Comparison of ENCODE assay signal across 1 cellular context in the genomic region with DNA sequence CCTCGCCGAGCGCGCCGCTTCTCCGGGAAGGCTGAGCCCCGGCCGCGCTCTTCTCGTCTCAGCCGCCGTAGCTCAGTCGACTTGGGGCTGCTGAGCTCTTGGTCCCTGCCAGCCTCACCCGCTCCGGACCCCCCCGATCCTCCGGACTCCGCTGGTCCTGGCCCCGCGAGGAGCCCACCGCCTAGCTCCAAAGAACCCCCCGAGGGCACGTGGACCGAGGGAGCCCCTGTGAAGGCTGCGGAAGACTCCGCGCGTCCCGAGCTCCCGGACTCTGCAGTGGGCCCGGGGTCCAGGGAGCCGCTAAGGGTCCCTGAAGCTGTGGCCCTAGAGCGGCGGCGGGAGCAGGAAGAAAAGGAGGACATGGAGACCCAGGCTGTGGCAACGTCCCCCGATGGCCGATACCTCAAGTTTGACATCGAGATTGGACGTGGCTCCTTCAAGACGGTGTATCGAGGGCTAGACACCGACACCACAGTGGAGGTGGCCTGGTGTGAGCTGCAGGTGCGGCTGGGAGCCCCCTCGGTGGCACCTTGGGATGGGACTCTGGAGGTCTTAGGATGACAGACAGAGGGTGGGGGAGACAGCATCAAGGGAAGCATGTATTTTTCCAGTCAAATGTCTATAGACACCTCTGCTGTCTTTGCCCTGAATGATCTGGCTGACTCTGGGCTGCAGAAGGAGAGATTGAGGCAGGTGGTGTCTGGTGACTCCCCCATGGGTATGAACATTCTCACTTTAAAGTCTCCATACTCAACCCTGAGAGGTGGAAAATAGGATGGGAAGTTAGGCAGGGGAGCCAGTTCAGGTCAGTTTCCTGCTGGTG.
TF ChIP-seq lines count a peak whose summit lies in the region.

No MANE protein-coding gene starts in this region.

TF ChIP-seq in HepG2, 621 proteins besides CTCF, POLR2A, EP300 and RAD21 (continued from another document and continues in another):
- TF ChIP-seq CSRNP2 (CRISPR knock-in tag; conservative IDR thresholded peaks at IDR 0.05; ENCODE audit: low read depth) = no peak
- TF ChIP-seq HHEX (CRISPR knock-in tag; IDR thresholded peaks at IDR 0.05) = no peak
- TF ChIP-seq PTBP1 (IDR thresholded peaks at IDR 0.05; ENCODE audit: low read depth, low read length, poor library complexity, severe bottlenecking) = peak; percentile 6
- TF ChIP-seq ZNF34 (CRISPR knock-in tag; IDR thresholded peaks at IDR 0.05; ENCODE audit: borderline replicate concordance) = 0 out of 2 replicates have a peak, but pooled peaks have one; percentile 61
- TF ChIP-seq, protein P1, sequence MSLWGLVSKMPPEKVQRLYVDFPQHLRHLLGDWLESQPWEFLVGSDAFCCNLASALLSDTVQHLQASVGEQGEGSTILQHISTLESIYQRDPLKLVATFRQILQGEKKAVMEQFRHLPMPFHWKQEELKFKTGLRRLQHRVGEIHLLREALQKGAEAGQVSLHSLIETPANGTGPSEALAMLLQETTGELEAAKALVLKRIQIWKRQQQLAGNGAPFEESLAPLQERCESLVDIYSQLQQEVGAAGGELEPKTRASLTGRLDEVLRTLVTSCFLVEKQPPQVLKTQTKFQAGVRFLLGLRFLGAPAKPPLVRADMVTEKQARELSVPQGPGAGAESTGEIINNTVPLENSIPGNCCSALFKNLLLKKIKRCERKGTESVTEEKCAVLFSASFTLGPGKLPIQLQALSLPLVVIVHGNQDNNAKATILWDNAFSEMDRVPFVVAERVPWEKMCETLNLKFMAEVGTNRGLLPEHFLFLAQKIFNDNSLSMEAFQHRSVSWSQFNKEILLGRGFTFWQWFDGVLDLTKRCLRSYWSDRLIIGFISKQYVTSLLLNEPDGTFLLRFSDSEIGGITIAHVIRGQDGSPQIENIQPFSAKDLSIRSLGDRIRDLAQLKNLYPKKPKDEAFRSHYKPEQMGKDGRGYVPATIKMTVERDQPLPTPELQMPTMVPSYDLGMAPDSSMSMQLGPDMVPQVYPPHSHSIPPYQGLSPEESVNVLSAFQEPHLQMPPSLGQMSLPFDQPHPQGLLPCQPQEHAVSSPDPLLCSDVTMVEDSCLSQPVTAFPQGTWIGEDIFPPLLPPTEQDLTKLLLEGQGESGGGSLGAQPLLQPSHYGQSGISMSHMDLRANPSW (CRISPR knock-in tag; IDR thresholded peaks at IDR 0.05; ENCODE audit: borderline replicate concordance) = peak; percentile 65; the same call in 1 of the 2 replicates
- TF ChIP-seq, protein P2, sequence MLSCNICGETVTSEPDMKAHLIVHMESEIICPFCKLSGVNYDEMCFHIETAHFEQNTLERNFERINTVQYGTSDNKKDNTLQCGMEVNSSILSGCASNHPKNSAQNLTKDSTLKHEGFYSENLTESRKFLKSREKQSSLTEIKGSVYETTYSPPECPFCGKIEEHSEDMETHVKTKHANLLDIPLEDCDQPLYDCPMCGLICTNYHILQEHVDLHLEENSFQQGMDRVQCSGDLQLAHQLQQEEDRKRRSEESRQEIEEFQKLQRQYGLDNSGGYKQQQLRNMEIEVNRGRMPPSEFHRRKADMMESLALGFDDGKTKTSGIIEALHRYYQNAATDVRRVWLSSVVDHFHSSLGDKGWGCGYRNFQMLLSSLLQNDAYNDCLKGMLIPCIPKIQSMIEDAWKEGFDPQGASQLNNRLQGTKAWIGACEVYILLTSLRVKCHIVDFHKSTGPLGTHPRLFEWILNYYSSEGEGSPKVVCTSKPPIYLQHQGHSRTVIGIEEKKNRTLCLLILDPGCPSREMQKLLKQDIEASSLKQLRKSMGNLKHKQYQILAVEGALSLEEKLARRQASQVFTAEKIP (CRISPR knock-in tag; IDR thresholded peaks at IDR 0.05; ENCODE audit: borderline replicate concordance) = no peak
- TF ChIP-seq SIN3A (IDR thresholded peaks at IDR 0.05; ENCODE audit: borderline replicate concordance, low read depth, low read length) = no peak
- TF ChIP-seq RNF2 (conservative IDR thresholded peaks at IDR 0.05; ENCODE audit: low read depth) = peak; percentile 2; the same call in 1 of the 2 replicates
- TF ChIP-seq ATF7-NPFF (CRISPR knock-in tag; IDR thresholded peaks at IDR 0.05; ENCODE audit: low read depth) = peak; percentile 69
- no peak for TF ChIP-seq SP5 (CRISPR knock-in tag; IDR thresholded peaks at IDR 0.05; ENCODE audit: borderline replicate concordance, low read depth)
- TF ChIP-seq, protein P3, sequence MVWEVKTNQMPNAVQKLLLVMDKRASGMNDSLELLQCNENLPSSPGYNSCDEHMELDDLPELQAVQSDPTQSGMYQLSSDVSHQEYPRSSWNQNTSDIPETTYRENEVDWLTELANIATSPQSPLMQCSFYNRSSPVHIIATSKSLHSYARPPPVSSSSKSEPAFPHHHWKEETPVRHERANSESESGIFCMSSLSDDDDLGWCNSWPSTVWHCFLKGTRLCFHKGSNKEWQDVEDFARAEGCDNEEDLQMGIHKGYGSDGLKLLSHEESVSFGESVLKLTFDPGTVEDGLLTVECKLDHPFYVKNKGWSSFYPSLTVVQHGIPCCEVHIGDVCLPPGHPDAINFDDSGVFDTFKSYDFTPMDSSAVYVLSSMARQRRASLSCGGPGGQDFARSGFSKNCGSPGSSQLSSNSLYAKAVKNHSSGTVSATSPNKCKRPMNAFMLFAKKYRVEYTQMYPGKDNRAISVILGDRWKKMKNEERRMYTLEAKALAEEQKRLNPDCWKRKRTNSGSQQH (CRISPR knock-in tag; IDR thresholded peaks at IDR 0.05; ENCODE audit: low read depth) = 0 out of 2 replicates have a peak, but pooled peaks have one; percentile 26
- TF ChIP-seq, protein P4, sequence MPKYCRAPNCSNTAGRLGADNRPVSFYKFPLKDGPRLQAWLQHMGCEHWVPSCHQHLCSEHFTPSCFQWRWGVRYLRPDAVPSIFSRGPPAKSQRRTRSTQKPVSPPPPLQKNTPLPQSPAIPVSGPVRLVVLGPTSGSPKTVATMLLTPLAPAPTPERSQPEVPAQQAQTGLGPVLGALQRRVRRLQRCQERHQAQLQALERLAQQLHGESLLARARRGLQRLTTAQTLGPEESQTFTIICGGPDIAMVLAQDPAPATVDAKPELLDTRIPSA (CRISPR knock-in tag; IDR thresholded peaks at IDR 0.05; ENCODE audit: borderline replicate concordance) = no peak
- no peak for TF ChIP-seq SP4 (CRISPR knock-in tag; IDR thresholded peaks at IDR 0.05)
- TF ChIP-seq HNF4G (IDR thresholded peaks at IDR 0.05; ENCODE audit: borderline replicate concordance, low read depth, low read length) = no peak
- peak; percentile 24 for TF ChIP-seq HNF4G (CRISPR knock-in tag; IDR thresholded peaks at IDR 0.05; ENCODE audit: borderline replicate concordance, low read depth)
- TF ChIP-seq, protein P5, sequence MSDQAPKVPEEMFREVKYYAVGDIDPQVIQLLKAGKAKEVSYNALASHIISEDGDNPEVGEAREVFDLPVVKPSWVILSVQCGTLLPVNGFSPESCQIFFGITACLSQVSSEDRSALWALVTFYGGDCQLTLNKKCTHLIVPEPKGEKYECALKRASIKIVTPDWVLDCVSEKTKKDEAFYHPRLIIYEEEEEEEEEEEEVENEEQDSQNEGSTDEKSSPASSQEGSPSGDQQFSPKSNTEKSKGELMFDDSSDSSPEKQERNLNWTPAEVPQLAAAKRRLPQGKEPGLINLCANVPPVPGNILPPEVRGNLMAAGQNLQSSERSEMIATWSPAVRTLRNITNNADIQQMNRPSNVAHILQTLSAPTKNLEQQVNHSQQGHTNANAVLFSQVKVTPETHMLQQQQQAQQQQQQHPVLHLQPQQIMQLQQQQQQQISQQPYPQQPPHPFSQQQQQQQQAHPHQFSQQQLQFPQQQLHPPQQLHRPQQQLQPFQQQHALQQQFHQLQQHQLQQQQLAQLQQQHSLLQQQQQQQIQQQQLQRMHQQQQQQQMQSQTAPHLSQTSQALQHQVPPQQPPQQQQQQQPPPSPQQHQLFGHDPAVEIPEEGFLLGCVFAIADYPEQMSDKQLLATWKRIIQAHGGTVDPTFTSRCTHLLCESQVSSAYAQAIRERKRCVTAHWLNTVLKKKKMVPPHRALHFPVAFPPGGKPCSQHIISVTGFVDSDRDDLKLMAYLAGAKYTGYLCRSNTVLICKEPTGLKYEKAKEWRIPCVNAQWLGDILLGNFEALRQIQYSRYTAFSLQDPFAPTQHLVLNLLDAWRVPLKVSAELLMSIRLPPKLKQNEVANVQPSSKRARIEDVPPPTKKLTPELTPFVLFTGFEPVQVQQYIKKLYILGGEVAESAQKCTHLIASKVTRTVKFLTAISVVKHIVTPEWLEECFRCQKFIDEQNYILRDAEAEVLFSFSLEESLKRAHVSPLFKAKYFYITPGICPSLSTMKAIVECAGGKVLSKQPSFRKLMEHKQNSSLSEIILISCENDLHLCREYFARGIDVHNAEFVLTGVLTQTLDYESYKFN (CRISPR knock-in tag; conservative IDR thresholded peaks at IDR 0.05) = no peak
- no peak for TF ChIP-seq SNRNP70 (IDR thresholded peaks at IDR 0.05; ENCODE audit: low read depth, low read length)
- no peak for TF ChIP-seq TIGD3 (CRISPR knock-in tag; IDR thresholded peaks at IDR 0.05; ENCODE audit: borderline replicate concordance)
- TF ChIP-seq, protein P6, sequence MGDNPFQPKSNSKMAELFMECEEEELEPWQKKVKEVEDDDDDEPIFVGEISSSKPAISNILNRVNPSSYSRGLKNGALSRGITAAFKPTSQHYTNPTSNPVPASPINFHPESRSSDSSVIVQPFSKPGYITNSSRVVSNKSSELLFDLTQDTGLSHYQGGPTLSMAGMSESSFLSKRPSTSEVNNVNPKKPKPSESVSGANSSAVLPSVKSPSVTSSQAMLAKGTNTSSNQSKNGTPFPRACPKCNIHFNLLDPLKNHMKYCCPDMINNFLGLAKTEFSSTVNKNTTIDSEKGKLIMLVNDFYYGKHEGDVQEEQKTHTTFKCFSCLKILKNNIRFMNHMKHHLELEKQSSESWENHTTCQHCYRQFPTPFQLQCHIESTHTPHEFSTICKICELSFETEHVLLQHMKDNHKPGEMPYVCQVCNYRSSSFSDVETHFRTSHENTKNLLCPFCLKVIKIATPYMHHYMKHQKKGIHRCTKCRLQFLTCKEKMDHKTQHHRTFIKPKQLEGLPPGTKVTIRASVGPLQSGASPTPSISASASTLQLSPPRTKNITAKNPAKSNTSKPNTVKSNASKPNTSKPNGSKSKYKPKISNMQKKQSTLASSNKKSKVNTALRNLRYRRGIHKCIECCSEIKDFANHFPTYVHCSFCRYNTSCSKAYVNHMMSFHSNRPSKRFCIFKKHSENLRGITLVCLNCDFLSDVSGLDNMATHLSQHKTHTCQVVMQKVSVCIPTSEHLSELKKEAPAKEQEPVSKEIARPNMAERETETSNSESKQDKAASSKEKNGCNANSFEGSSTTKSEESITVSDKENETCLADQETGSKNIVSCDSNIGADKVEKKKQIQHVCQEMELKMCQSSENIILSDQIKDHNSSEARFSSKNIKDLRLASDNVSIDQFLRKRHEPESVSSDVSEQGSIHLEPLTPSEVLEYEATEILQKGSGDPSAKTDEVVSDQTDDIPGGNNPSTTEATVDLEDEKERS (CRISPR knock-in tag; IDR thresholded peaks at IDR 0.05) = no peak
- 0 out of 2 replicates have a peak, but pooled peaks have one; percentile 30 for TF ChIP-seq DNMT3B (CRISPR knock-in tag; conservative IDR thresholded peaks at IDR 0.05)
- no peak for TF ChIP-seq CBFB (CRISPR knock-in tag; IDR thresholded peaks at IDR 0.05)
- 0 out of 2 replicates have a peak, but pooled peaks have one; percentile 51 for TF ChIP-seq MYNN (CRISPR knock-in tag; IDR thresholded peaks at IDR 0.05; ENCODE audit: low read depth)
- no peak for TF ChIP-seq ZNF124 (CRISPR knock-in tag; IDR thresholded peaks at IDR 0.05)
- TF ChIP-seq ZBTB46 (CRISPR knock-in tag; IDR thresholded peaks at IDR 0.05; ENCODE audit: borderline replicate concordance) = no peak
- no peak for TF ChIP-seq NR3C1 (CRISPR knock-in tag; IDR thresholded peaks at IDR 0.05)
- no peak for TF ChIP-seq MED13 (CRISPR knock-in tag; IDR thresholded peaks at IDR 0.05)
- TF ChIP-seq ZEB1 (IDR thresholded peaks at IDR 0.05; ENCODE audit: insufficient replicate concordance, low read depth) = no peak
- no peak for TF ChIP-seq ZNF503 (CRISPR knock-in tag; IDR thresholded peaks at IDR 0.05)
- TF ChIP-seq ETV5 (CRISPR knock-in tag; IDR thresholded peaks at IDR 0.05; ENCODE audit: borderline replicate concordance) = no peak
- no peak for TF ChIP-seq RFXANK (CRISPR knock-in tag; IDR thresholded peaks at IDR 0.05)
- no peak for TF ChIP-seq ZNF772 (CRISPR knock-in tag; IDR thresholded peaks at IDR 0.05)
- TF ChIP-seq JARID2 (CRISPR knock-in tag; IDR thresholded peaks at IDR 0.05; ENCODE audit: insufficient replicate concordance) = no peak
